ENCODE assay signal across 12 cellular contexts in the genomic region with DNA sequence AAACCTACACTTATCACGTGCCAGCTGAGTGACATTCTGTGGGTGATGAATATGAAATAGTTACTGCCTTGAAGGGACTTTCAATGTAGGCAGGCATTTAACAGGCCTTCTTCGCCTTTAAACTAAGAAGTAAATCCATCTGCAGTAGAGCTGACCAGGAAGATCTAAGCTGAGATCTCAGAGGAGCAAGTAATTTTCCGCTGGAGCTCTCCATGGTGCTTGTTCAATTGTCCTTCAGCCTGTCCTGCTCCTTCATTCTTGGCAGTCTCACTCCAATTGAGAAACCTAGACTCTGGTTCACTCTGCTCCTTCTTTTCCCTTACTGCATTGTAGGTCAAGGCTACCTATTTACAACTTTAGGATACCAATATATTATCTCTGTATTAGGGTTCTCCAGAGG.
DNase-seq lines count a peak whose midpoint lies in the region; ATAC-seq and TF ChIP-seq lines count a peak whose summit lies in the region.
"Had no signal": no experiment of that assay in that cellular context is flagged by ENCODE, and none has a peak within 500 bp of the region (broad histone marks: within the 10 kb centered on the region; RNA-seq: fewer than 3 reads in every experiment).

No MANE protein-coding gene starts in this region.

- no peaks in the 10 kb centered on the region for H3K9me3 Mint-ChIP-seq in activated naive CD8-positive, alpha-beta T cell treated with anti-CD3 and anti-CD28 coated beads for 36 hours

- H3K9me3 ChIP-seq in MG63 (no peaks in the 10 kb centered on the region), lower lobe of right lung (no peaks in the 10 kb centered on the region)
- H3K9me3 ChIP-seq: prostate gland had no signal

- no peak overlapping the region for H3K27ac Mint-ChIP-seq in activated naive CD8-positive, alpha-beta T cell treated with anti-CD3 and anti-CD28 coated beads for 36 hours

- H3K27me3 ChIP-seq in MG63 (peaks cover 4% of the 10 kb centered on the region; the same call in 1 of the 2 replicates), lower lobe of right lung (ENCODE audit: low read depth) (no peaks in the 10 kb centered on the region)

- H3K36me3 ChIP-seq in MG63: no peaks in the 10 kb centered on the region
- no peaks in the 10 kb centered on the region for H3K36me3 ChIP-seq in lower lobe of right lung
- H3K36me3 ChIP-seq: prostate gland had no signal

- peaks cover 4% of the 10 kb centered on the region for H3K27me3 Mint-ChIP-seq in activated naive CD8-positive, alpha-beta T cell treated with anti-CD3 and anti-CD28 coated beads for 36 hours

- H3K27ac ChIP-seq in lower lobe of right lung: no peak overlapping the region
- H3K27ac ChIP-seq: prostate gland had no signal

- no peaks in the 10 kb centered on the region for H3K4me1 ChIP-seq in lower lobe of right lung
- H3K4me1 ChIP-seq: prostate gland had no signal

- H3K36me3 Mint-ChIP-seq in activated naive CD8-positive, alpha-beta T cell treated with anti-CD3 and anti-CD28 coated beads for 36 hours: no peaks in the 10 kb centered on the region

- H3K4me3 ChIP-seq in MG63: no peak overlapping the region
- H3K4me3 ChIP-seq in lower lobe of right lung: no peak overlapping the region
- H3K4me3 ChIP-seq: prostate gland had no signal

- ATAC-seq in lower lobe of right lung (peak; percentile 56 to 67), GM18502 (IDR thresholded peaks at IDR 0.05; ENCODE audit: poor library complexity, unreplicated experiment) (no peak), GM18867 (IDR thresholded peaks at IDR 0.05; ENCODE audit: unreplicated experiment) (no peak)

- in situ Hi-C loops in T47D (cut with HindIII; ENCODE audit: low pct_unique_long_range_greater_than_20kb, low sequenced_read_pairs): no loop called here

- no peak for TF ChIP-seq CTCF in lower lobe of right lung (IDR thresholded peaks at IDR 0.05)

- no peak overlapping the region for H3K4me3 Mint-ChIP-seq in activated naive CD8-positive, alpha-beta T cell treated with anti-CD3 and anti-CD28 coated beads for 36 hours

- DNase-seq in Daoy (ENCODE audit: low read depth): peak; percentile 9
- DNase-seq in MG63: peak; percentile 30
- DNase-seq in T47D (ENCODE audit: low read depth in 1 of 2, low spot score in 1 of 2): peak; percentile 48 to 92
- no peak for DNase-seq in lower lobe of right lung
- no peak for DNase-seq in GM19240 (ENCODE audit: insufficient read length, low spot score)
- no peak for DNase-seq in activated naive CD8-positive, alpha-beta T cell treated with anti-CD3 and anti-CD28 coated beads for 36 hours
- DNase-seq: activated CD4-positive, alpha-beta T cell treated with anti-CD3 and anti-CD28 coated beads, Interleukin-2, amount 50 U/mL, for 1 hour; anterior cingulate cortex; NCI-H526 treated with DMSO at 0.1 percent for 48 hours had no signal

- H3K4me1 Mint-ChIP-seq in activated naive CD8-positive, alpha-beta T cell treated with anti-CD3 and anti-CD28 coated beads for 36 hours: no peaks in the 10 kb centered on the region

- intact Hi-C loops in lower lobe of right lung (cut with DNase I): no loop called here

Comparison
In these comparisons a context has a peak if more than half of its experiments do, and no peak if none do; other contexts are left out.
1. DNase-seq: peak in Daoy (single experiment), MG63 (single experiment) and T47D (2 of 2); none in lower lobe of right lung (single experiment), GM19240 (single experiment) and activated naive CD8-positive, alpha-beta T cell treated with anti-CD3 and anti-CD28 coated beads for 36 hours (single experiment).
2. ATAC-seq: peak in lower lobe of right lung (2 of 2); none in GM18502 (single experiment) and GM18867 (single experiment).